Comparison of ENCODE assay signal across 14 cellular contexts in the genomic region with DNA sequence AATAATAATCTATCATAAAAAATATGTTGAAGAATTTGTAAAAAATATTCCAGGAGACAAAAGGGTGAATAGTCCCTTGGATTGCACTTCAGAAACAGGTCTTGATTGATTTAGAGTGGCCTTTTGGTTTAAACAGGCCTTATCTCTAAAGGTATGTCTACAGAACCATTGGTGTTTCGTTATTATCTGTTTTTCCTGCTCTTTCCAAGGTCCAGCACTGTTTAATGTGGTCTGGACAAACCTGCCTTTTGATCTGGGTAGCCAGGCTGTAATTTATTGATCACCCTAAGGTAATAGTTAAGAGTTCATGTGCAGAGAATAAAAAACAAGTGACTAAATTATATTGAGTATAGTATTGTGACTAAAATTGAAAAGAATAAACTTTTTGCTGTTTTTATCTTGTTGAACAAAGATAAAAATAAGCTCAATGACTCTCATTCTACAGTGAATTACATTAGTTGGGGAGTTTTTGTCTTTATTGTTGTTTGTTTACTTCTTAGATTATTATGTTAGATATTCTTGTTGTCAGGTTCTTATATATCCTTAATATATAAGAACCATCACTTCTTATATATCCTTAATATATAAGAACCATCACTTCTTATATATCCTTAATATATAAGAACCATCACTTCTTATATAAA. TPM values are rescaled to one million over a fixed set of nuclear protein-coding genes. Genes with fewer than 3 reads are reported as not detected.
"Had no signal": no experiment of that assay in that cellular context is flagged by ENCODE, and none has a peak within 500 bp of the region (broad histone marks: within the 10 kb centered on the region; RNA-seq: fewer than 3 reads in every experiment).

No MANE protein-coding gene starts in this region.

- H3K4me3 Mint-ChIP-seq: T-helper 2 cell treated with Interferon-gamma antibody and Interleukin-4, amounts not matched to agents 5 μg/mL and 100 μg/mL, for 36 hours had no signal

- H3K9me3 ChIP-seq: esophagus muscularis mucosa, thyroid gland had no signal

- H3K36me3 ChIP-seq: esophagus muscularis mucosa, thyroid gland had no signal

- H3K9me3 Mint-ChIP-seq: activated naive CD4-positive, alpha-beta T cell treated with anti-CD3 and anti-CD28 coated beads, Interleukin-2, amount 50 U/mL, for 72 hours; T-helper 2 cell treated with Interferon-gamma antibody and Interleukin-4, amounts not matched to agents 5 μg/mL and 100 μg/mL, for 36 hours had no signal

- H3K27ac ChIP-seq: esophagus muscularis mucosa, thyroid gland had no signal

- DNase-seq: activated CD4-positive, alpha-beta T cell treated with anti-CD3 and anti-CD28 coated beads, Interleukin-2, amount 50 U/mL, for 4 hours; activated CD4-positive, CD25-positive, alpha-beta regulatory T cell treated with anti-CD3 and anti-CD28 coated beads, Interleukin-2, amount 50 U/mL, for 72 hours; activated effector memory CD4-positive, alpha-beta T cell treated with Interleukin-2 at 50 U/mL for 16 hours; activated T-cell treated with anti-CD3 and anti-CD28 coated beads, Interleukin-2, amount 50 U/mL, for 1 hour; glutamatergic neuron; thyroid gland had no signal

- H3K4me1 ChIP-seq: thyroid gland had no signal

- H3K36me3 Mint-ChIP-seq: activated naive CD4-positive, alpha-beta T cell treated with anti-CD3 and anti-CD28 coated beads, Interleukin-2, amount 50 U/mL, for 72 hours had no signal

- H3K4me3 ChIP-seq: esophagus muscularis mucosa, thyroid gland had no signal

- H3K27ac Mint-ChIP-seq: T-helper 2 cell treated with Interferon-gamma antibody and Interleukin-4, amounts not matched to agents 5 μg/mL and 100 μg/mL, for 36 hours had no signal

- FAIRE-seq: urothelium cell line had no signal

- ATAC-seq: activated naive CD4-positive, alpha-beta T cell treated with anti-CD3 and anti-CD28 coated beads, Interleukin-2, amount 50 U/mL, for 72 hours had no signal

- H3K27me3 ChIP-seq: esophagus muscularis mucosa, thyroid gland had no signal

RNA-seq across cellular contexts. Expression of a gene that starts 25.1 kb away (rescaled TPM):
- total RNA-seq: activated naive CD4-positive, alpha-beta T cell treated with anti-CD3 and anti-CD28 coated beads, Interleukin-2, amount 50 U/mL, for 72 hours; cerebellum; esophagus muscularis mucosa; osteoblast; skeletal muscle tissue; thyroid gland had no signal
- polyA plus RNA-seq: neural cell had no signal
